ENCODE assay signal across 15 cellular contexts in genomic region chr9:136242908-136243525, GRCh38. TPM values are rescaled to one million over a fixed set of nuclear protein-coding genes. Genes with fewer than 3 reads are reported as not detected.
DNase-seq lines count a peak whose midpoint lies in the region; ATAC-seq, FAIRE-seq and TF ChIP-seq lines count a peak whose summit lies in the region.
"Had no signal": no experiment of that assay in that cellular context is flagged by ENCODE, and none has a peak within 500 bp of the region (broad histone marks: within the 10 kb centered on the region; RNA-seq: fewer than 3 reads in every experiment).

No MANE protein-coding gene starts in this region.

- H3K4ac ChIP-seq in H1 (replicated peaks; ENCODE audit: insufficient read length, low read depth, low read length): no peak overlapping the region

- peak; percentile 39 for DNase-seq in MCF 10A (ENCODE audit: unreplicated experiment)
- DNase-seq in breast epithelium (ENCODE audit: low spot score in 2 of 2): no peak
- DNase-seq in H1 (ENCODE audit: low read depth in 1 of 2, low spot score in 2 of 2): no peak
- DNase-seq in stimulated activated naive CD8-positive, alpha-beta T cell treated with anti-CD3 and anti-CD28 coated beads, Interleukin-15, amount 100 ng/mL, for 72 hours: no peak
- DNase-seq in lower lobe of right lung: no peak
- DNase-seq in stimulated activated CD4-positive, alpha-beta T cell treated with anti-CD3 and anti-CD28 coated beads, Interleukin-1b, Interleukin-23, amount 100 ng/mL, for 48 hours: no peak
- DNase-seq in UCSD-AML1 (lab: John Stamatoyannopoulos, UW; ENCODE audit: unreplicated experiment): no peak
- DNase-seq: activated gamma-delta T cell treated with Interleukin-2 at 50 U/mL for 16 hours, Caco-2, NCI-H2227 treated with DMSO at 0.1 percent for 48 hours had no signal

- H4K20me1 ChIP-seq in OCI-LY1 (ENCODE audit: insufficient read depth, low read length) (no peaks in the 10 kb centered on the region), H1 (replicated peaks in 1 of 2; ENCODE audit: control insufficient read depth in 1 of 2, insufficient read depth in 2 of 2, low read length in 2 of 2) (peaks cover 19 to 37% of the 10 kb centered on the region in 2 experiments)

- H3K14ac ChIP-seq in H1 (ENCODE audit: insufficient read length): no peak overlapping the region

- intact Hi-C loops in MCF 10A (cut with micrococcal nuclease): loop anchor here (1.0 kb wide), 1 partner anchor 73 kb away; no protein-coding TSS in a partner anchor
- intact Hi-C loops in breast epithelium (cut with DNase I; ENCODE audit: low total_unique reads): no loop called here
- intact Hi-C loops in lower lobe of right lung (cut with DNase I): no loop called here

- CTCF ChIA-PET in MCF 10A (lab: Yijun Ruan, JAX) (interaction anchor here (0.6 to 1.6 kb wide), 6 partner anchors 16 to 340 kb away, joined by 3 to 5 read pairs (median 4); no protein-coding TSS in a partner anchor), H1 (lab: Charles Lee; ENCODE audit: partially characterized antibody) (interaction anchor here (0.7 to 1.5 kb wide), 8 partner anchors 9 to 105 kb away, joined by 3 to 5 read pairs (median 4); no protein-coding TSS in a partner anchor)

- no peak overlapping the region for H2BK5ac ChIP-seq in H1 (ENCODE audit: low read depth, low read length)

- H2BK12ac ChIP-seq in H1 (ENCODE audit: low read depth, low read length): no peak overlapping the region

- WGBS in H1 (ENCODE audit: extremely low coverage in 1 of 2, insufficient coverage in 1 of 2, insufficient read length in 1 of 2, insufficient replicate concordance in 2 of 2, low coverage in 1 of 2, low lambda C conversion rate in 2 of 2, missing lambda C conversion rate in 1 of 2), 2 experiments: 75% methylated on average over 6 of the region's 6 CpGs; no CpG with 5 or more reads in 1 of the 2 experiments

- no peak overlapping the region for H2AK5ac ChIP-seq in H1 (ENCODE audit: low read depth, low read length)

- H3K4me3 Mint-ChIP-seq in MCF 10A (ENCODE audit: unreplicated experiment): no peak overlapping the region
- peak overlapping the region; percentile 93 to 96 for H3K4me3 Mint-ChIP-seq in stimulated activated naive CD8-positive, alpha-beta T cell treated with anti-CD3 and anti-CD28 coated beads, Interleukin-15, amount 100 ng/mL, for 72 hours

- no peak overlapping the region for H3K23ac ChIP-seq in H1 (ENCODE audit: insufficient read length)

- peak overlapping the region; percentile 74 for H3K9ac ChIP-seq in OCI-LY1 (ENCODE audit: low read length)
- H3K9ac ChIP-seq in H1 (replicated peaks in 1 of 4; ENCODE audit: extremely low read depth in 1 of 4, low read depth in 3 of 4, low read length in 3 of 4): 0 out of 7 replicates have a peak overlapping the region, but pooled peaks of 1 of the 4 experiments have one; percentile 12

- POLR2A ChIA-PET in MCF 10A (lab: Yijun Ruan, JAX): interaction anchor here (1.0 kb wide), 1 partner anchor 15 kb away, joined by 4 read pairs; no protein-coding TSS in a partner anchor
- POLR2A ChIA-PET in H1 (lab: Charles Lee; ENCODE audit: partially characterized antibody): interaction anchor here (1.0 to 1.4 kb wide), 2 partner anchors 33 to 46 kb away, joined by 3 to 4 read pairs; no protein-coding TSS in a partner anchor

- H3K27me3 ChIP-seq in breast epithelium (no peaks in the 10 kb centered on the region), OCI-LY1 (ENCODE audit: insufficient read depth, low read length) (peaks cover 5% of the 10 kb centered on the region), H1 (replicated peaks in 1 of 4; ENCODE audit: control insufficient read depth in 3 of 4, extremely low read depth in 1 of 4, insufficient read depth in 3 of 4, low read length in 3 of 4) (peaks cover 0 to 7% (median 1%) of the 10 kb centered on the region in 4 experiments; a peak in 4 of 7 replicates), lower lobe of right lung (ENCODE audit: low read depth) (no peaks in the 10 kb centered on the region)

- ATAC-seq in stimulated activated naive CD8-positive, alpha-beta T cell treated with anti-CD3 and anti-CD28 coated beads, Interleukin-15, amount 100 ng/mL, for 72 hours: no peak
- ATAC-seq in lower lobe of right lung: no peak

- no peaks in the 10 kb centered on the region for H3K27me3 Mint-ChIP-seq in MCF 10A (ENCODE audit: insufficient read depth, unreplicated experiment)
- no peaks in the 10 kb centered on the region for H3K27me3 Mint-ChIP-seq in stimulated activated naive CD8-positive, alpha-beta T cell treated with anti-CD3 and anti-CD28 coated beads, Interleukin-15, amount 100 ng/mL, for 72 hours

- H2BK15ac ChIP-seq in H1 (ENCODE audit: low read length): no peak overlapping the region

- TF ChIP-seq POLR2A in breast epithelium (IDR thresholded peaks at IDR 0.05) (no peak), H1 (IDR thresholded peaks at IDR 0.05; ENCODE audit: control extremely low read depth in 1 of 2, low read depth in 2 of 2, low read length in 2 of 2) (no peak)

- TF ChIP-seq CTCF in MCF 10A (IDR thresholded peaks at IDR 0.05; ENCODE audit: unreplicated experiment) (no peak), breast epithelium (IDR thresholded peaks at IDR 0.05) (no peak), OCI-LY1 (IDR thresholded peaks at IDR 0.05; ENCODE audit: low read length) (peak; percentile 60), H1 (IDR thresholded peaks at IDR 0.05; ENCODE audit: control extremely low read depth in 1 of 3, insufficient read depth in 1 of 3, low read depth in 1 of 3, low read length in 3 of 3) (peak in 1 of 3 experiments; percentile 2; a peak in 1 of 4 replicates), lower lobe of right lung (IDR thresholded peaks at IDR 0.05) (no peak)

- H3K27ac ChIP-seq in breast epithelium (no peak overlapping the region), OCI-LY1 (ENCODE audit: low read depth, low read length, poor library complexity, severe bottlenecking) (peak overlapping the region; percentile 89), H1 (ENCODE audit: low read depth, low read length) (no peak overlapping the region), lower lobe of right lung (no peak overlapping the region)

- peaks cover 22% of the 10 kb centered on the region for H3K4me1 Mint-ChIP-seq in MCF 10A (ENCODE audit: insufficient read depth, unreplicated experiment)
- H3K4me1 Mint-ChIP-seq in stimulated activated naive CD8-positive, alpha-beta T cell treated with anti-CD3 and anti-CD28 coated beads, Interleukin-15, amount 100 ng/mL, for 72 hours: peaks cover 69% of the 10 kb centered on the region

- H2BK120ac ChIP-seq in H1 (replicated peaks; ENCODE audit: low read depth, low read length): no peak overlapping the region

- H4K91ac ChIP-seq in H1 (replicated peaks; ENCODE audit: insufficient read length, low read length): no peak overlapping the region

- TF ChIP-seq RAD21 in H1 (IDR thresholded peaks at IDR 0.05 in 1 of 2, conservative IDR thresholded peaks at IDR 0.05 in 1 of 2; ENCODE audit: low read depth in 2 of 2, low read length in 2 of 2): peak; percentile 8; a peak in 1 of 4 replicates

- H3K23me2 ChIP-seq in H1 (ENCODE audit: low read depth, low read length): no peaks in the 10 kb centered on the region; the same call in 1 of the 2 replicates

- H3K4me3 ChIP-seq in breast epithelium: no peak overlapping the region
- peak overlapping the region; percentile 78 for H3K4me3 ChIP-seq in OCI-LY1 (ENCODE audit: low read depth, low read length, poor library complexity, severe bottlenecking)
- H3K4me3 ChIP-seq in H1 (ENCODE audit: extremely low read depth in 1 of 4, insufficient read depth in 2 of 4, low read depth in 3 of 4, low read length in 4 of 4): peak overlapping the region in 1 of 4 experiments; percentile 92; a peak in 1 of 8 replicates
- H3K4me3 ChIP-seq in lower lobe of right lung: no peak overlapping the region

- H3K56ac ChIP-seq in H1 (replicated peaks; ENCODE audit: insufficient read length, low read depth, low read length): no peak overlapping the region

- H3K9me2 ChIP-seq in OCI-LY1 (ENCODE audit: low read depth, low read length): no peaks in the 10 kb centered on the region

- H3K9me3 Mint-ChIP-seq in MCF 10A (ENCODE audit: unreplicated experiment): no peaks in the 10 kb centered on the region
- H3K9me3 Mint-ChIP-seq in stimulated activated naive CD8-positive, alpha-beta T cell treated with anti-CD3 and anti-CD28 coated beads, Interleukin-15, amount 100 ng/mL, for 72 hours: no peaks in the 10 kb centered on the region
- H3K9me3 Mint-ChIP-seq: T-helper 1 cell treated with Interleukin-12 subunit alpha and Interleukin-12 subunit beta and Interleukin-4 antibody, amounts not matched to agents 30 μg/mL and 1 μg/mL, for 36 hours had no signal

- no peak for FAIRE-seq in H1 (lab: Jason Lieb, UNC)
- FAIRE-seq: endometrium had no signal

- H3K9me3 ChIP-seq in breast epithelium (no peaks in the 10 kb centered on the region), OCI-LY1 (ENCODE audit: low read length) (no peaks in the 10 kb centered on the region), H1 (ENCODE audit: insufficient read depth in 2 of 2, low read depth in 1 of 2, low read length in 1 of 2) (no peaks in the 10 kb centered on the region), lower lobe of right lung (no peaks in the 10 kb centered on the region)
- H3K9me3 ChIP-seq: Caco-2 had no signal

- BruUV-seq in MCF 10A (replicated peaks; lab: Mats Ljungman, UMichigan): no TSS peak

- H4K8ac ChIP-seq in H1 (ENCODE audit: extremely low read depth, insufficient read depth, low read length): no peak overlapping the region

- no peak overlapping the region for H3K27ac Mint-ChIP-seq in MCF 10A (ENCODE audit: low read depth, unreplicated experiment)
- H3K27ac Mint-ChIP-seq in stimulated activated naive CD8-positive, alpha-beta T cell treated with anti-CD3 and anti-CD28 coated beads, Interleukin-15, amount 100 ng/mL, for 72 hours: peak overlapping the region in 1 of 2 donors; percentile 52

- H3K79me2 ChIP-seq in OCI-LY1 (ENCODE audit: insufficient read depth, low read length) (peaks cover 46% of the 10 kb centered on the region), H1 (ENCODE audit: control insufficient read depth in 1 of 2, insufficient read depth in 2 of 2, low read length in 2 of 2) (peaks cover 11 to 71% of the 10 kb centered on the region in 2 experiments)

- H2AFZ ChIP-seq in OCI-LY1 (ENCODE audit: low read length) (no peak overlapping the region), H1 (ENCODE audit: low read length) (no peak overlapping the region)

- H2BK20ac ChIP-seq in H1 (ENCODE audit: low read length): no peak overlapping the region

- H3K36me3 ChIP-seq in breast epithelium: no peaks in the 10 kb centered on the region
- H3K36me3 ChIP-seq in OCI-LY1 (ENCODE audit: insufficient read depth, low read length): peaks cover 29% of the 10 kb centered on the region
- peaks cover 0 to 3% (median 1%) of the 10 kb centered on the region in 4 experiments; a peak in 2 of 8 replicates for H3K36me3 ChIP-seq in H1 (ENCODE audit: control insufficient read depth in 2 of 4, insufficient read depth in 4 of 4, low read length in 3 of 4)
- no peaks in the 10 kb centered on the region for H3K36me3 ChIP-seq in lower lobe of right lung

- peaks cover 9% of the 10 kb centered on the region; the same call in 1 of the 2 replicates for H3F3A ChIP-seq in OCI-LY1 (ENCODE audit: insufficient read depth, low read length)

- no peak overlapping the region for H4K5ac ChIP-seq in H1 (ENCODE audit: insufficient read length, low read depth, low read length)

- H3K79me1 ChIP-seq in H1 (ENCODE audit: low read depth, low read length): peaks cover 30% of the 10 kb centered on the region

- no peak for TF ChIP-seq EP300 in H1 (IDR thresholded peaks at IDR 0.05; ENCODE audit: borderline replicate concordance in 1 of 2, low read depth in 2 of 2, low read length in 2 of 2)

- H3K18ac ChIP-seq in H1 (ENCODE audit: extremely low read depth, low read length): no peak overlapping the region

- H3K4me2 ChIP-seq in OCI-LY1 (ENCODE audit: low read length) (peak overlapping the region; percentile 84), H1 (ENCODE audit: insufficient read depth in 1 of 2, low read depth in 2 of 2, low read length in 2 of 2) (peak overlapping the region; percentile 86 to 98; a peak in 2 of 4 replicates)

- peaks cover 7% of the 10 kb centered on the region for H3K36me3 Mint-ChIP-seq in MCF 10A (ENCODE audit: insufficient read depth, unreplicated experiment)

- H3K4me1 ChIP-seq in breast epithelium (peaks cover 0 to 11% of the 10 kb centered on the region in 2 donors), OCI-LY1 (ENCODE audit: insufficient read depth, low read length, severe bottlenecking) (peaks cover 75% of the 10 kb centered on the region), H1 (replicated peaks in 1 of 4; ENCODE audit: control insufficient read depth in 3 of 4, insufficient read depth in 4 of 4, low read length in 3 of 4) (peaks cover 3 to 19% (median 12%) of the 10 kb centered on the region in 4 experiments), lower lobe of right lung (peaks cover 21% of the 10 kb centered on the region)

RNA-seq across cellular contexts. Expression of gene QSOX2, which starts 2.6 kb away (rescaled TPM):
- total RNA-seq in MCF 10A (2022): 23.7 and 27.7 TPM in 2 replicates
- 1 to 10 TPM; 5.6 to 8.8 (median 6.2) TPM for total RNA-seq in breast epithelium
- total RNA-seq in H1 (2021; fragmentation: NEBNext Ultra II Directional; extraction: Animal tissue kit (Norgen Biotek cat#: 25700)): 27.5 and 28.6 TPM in 2 replicates
- polyA plus RNA-seq in H1 (2011; rRNA removed): 18.0 and 21.8 TPM in 2 replicates
- polyA plus RNA-seq in H1 (2011; cell fraction: cytosol; rRNA removed): 20.4 TPM
- polyA plus RNA-seq in H1 (2011; cell fraction: nucleus; rRNA removed): 52.2 TPM
- polyA plus RNA-seq in H1 (2012, experiment 1 of 2): 18.2 to 24.6 TPM (median 21.8 TPM) in 4 replicates
- polyA plus RNA-seq in H1 (2012, experiment 2 of 2): 13.5 TPM
- 27.3 TPM for polyA plus RNA-seq in H1 (2013, experiment 1 of 2)
- polyA plus RNA-seq in H1 (2013, experiment 2 of 2): 25.5 TPM
- 17.0 and 19.8 TPM in 2 replicates for polyA minus RNA-seq in H1 (2011; rRNA and poly(A)+ RNA removed)
- polyA minus RNA-seq in H1 (2011; cell fraction: cytosol; rRNA and poly(A)+ RNA removed): 10.7 TPM
- 13.1 TPM for polyA minus RNA-seq in H1 (2011; cell fraction: nucleus; rRNA and poly(A)+ RNA removed)
- 10.5 TPM for total RNA-seq in lower lobe of right lung

RNA-seq across cellular contexts. Expression of gene LHX3, which starts 38.1 kb away (rescaled TPM):
- 0.22 and 0.26 TPM in 2 replicates for total RNA-seq in MCF 10A (2022)
- total RNA-seq in breast epithelium: not detected
- not detected in 2 replicates for total RNA-seq in H1 (2021; fragmentation: NEBNext Ultra II Directional; extraction: Animal tissue kit (Norgen Biotek cat#: 25700))
- polyA plus RNA-seq in H1 (2011; rRNA removed): 0.02 and 0.03 TPM in 2 replicates
- polyA plus RNA-seq in H1 (2011; cell fraction: cytosol; rRNA removed): not detected
- 0.20 TPM for polyA plus RNA-seq in H1 (2011; cell fraction: nucleus; rRNA removed)
- not detected in 4 replicates for polyA plus RNA-seq in H1 (2012, experiment 1 of 2)
- not detected for polyA plus RNA-seq in H1 (2012, experiment 2 of 2)
- not detected for polyA plus RNA-seq in H1 (2013, experiment 1 of 2)
- polyA plus RNA-seq in H1 (2013, experiment 2 of 2): 0.02 TPM
- polyA minus RNA-seq in H1 (2011; rRNA and poly(A)+ RNA removed): not detected in 2 replicates
- not detected for polyA minus RNA-seq in H1 (2011; cell fraction: cytosol; rRNA and poly(A)+ RNA removed)
- 0.30 TPM for polyA minus RNA-seq in H1 (2011; cell fraction: nucleus; rRNA and poly(A)+ RNA removed)
- not detected for total RNA-seq in lower lobe of right lung
- total RNA-seq: osteocyte, urinary bladder had no signal
- polyA plus RNA-seq: urinary bladder had no signal
